In genomic region chr22:38699143-38699542, GRCh38 we compare ENCODE assay signal across 10 cellular contexts. TPM values are rescaled to one million over a fixed set of nuclear protein-coding genes. Genes with fewer than 3 reads are reported as not detected.
DNase-seq lines count a peak whose midpoint lies in the region; ATAC-seq, FAIRE-seq and TF ChIP-seq lines count a peak whose summit lies in the region.
"Had no signal": no experiment of that assay in that cellular context is flagged by ENCODE, and none has a peak within 500 bp of the region (broad histone marks: within the 10 kb centered on the region; RNA-seq: fewer than 3 reads in every experiment).

No MANE protein-coding gene starts in this region.

- H3K23ac ChIP-seq in mesenchymal stem cell (ENCODE audit: low read length in 2 of 2) = no peak overlapping the region

- no peaks in the 10 kb centered on the region for H3K27me3 Mint-ChIP-seq in activated naive CD4-positive, alpha-beta T cell treated with anti-CD3 and anti-CD28 coated beads, Interleukin-2, amount 50 U/mL, for 24 hours

- peak overlapping the region; percentile 93 for H3K4me3 Mint-ChIP-seq in activated naive CD4-positive, alpha-beta T cell treated with anti-CD3 and anti-CD28 coated beads, Interleukin-2, amount 50 U/mL, for 24 hours

- TF ChIP-seq RAD21 in K562 (CRISPR knock-in tag; conservative IDR thresholded peaks at IDR 0.05 in 1 of 2, IDR thresholded peaks at IDR 0.05 in 1 of 2) = no peak

- no peak overlapping the region for H2BK120ac ChIP-seq in mesenchymal stem cell (ENCODE audit: low read depth, low read length)

- no peak overlapping the region for H3K4ac ChIP-seq in mesenchymal stem cell (ENCODE audit: low read depth in 1 of 2, low read length in 2 of 2)

- H3K79me2 ChIP-seq in K562 (ENCODE audit: control insufficient read depth, insufficient read depth, low read length) = peaks cover 65% of the 10 kb centered on the region

- H3K27ac Mint-ChIP-seq in activated naive CD4-positive, alpha-beta T cell treated with anti-CD3 and anti-CD28 coated beads, Interleukin-2, amount 50 U/mL, for 24 hours = peak overlapping the region; percentile 97

- H2BK15ac ChIP-seq in mesenchymal stem cell (ENCODE audit: low read depth, poor library complexity, severe bottlenecking) = no peak overlapping the region

- DNase-seq in activated naive CD4-positive, alpha-beta T cell (lab: John Stamatoyannopoulos, UW) = no peak
- DNase-seq in K562 (ENCODE audit: extremely low read depth in 1 of 4, low spot score in 3 of 4) (no peak), mesenchymal stem cell (no peak), NCI-H446 (lab: John Stamatoyannopoulos, UW) (no peak)
- DNase-seq: cortex of kidney, DMS 273 treated with DMSO at 0.1 percent for 48 hours had no signal

- H4K91ac ChIP-seq in mesenchymal stem cell (ENCODE audit: low read length) = no peak overlapping the region

- in situ Hi-C loops in K562 (cut with MboI) = no loop called here

- H3K36me3 Mint-ChIP-seq in activated naive CD4-positive, alpha-beta T cell treated with anti-CD3 and anti-CD28 coated beads, Interleukin-2, amount 50 U/mL, for 24 hours = peaks cover 8% of the 10 kb centered on the region

- H4K8ac ChIP-seq in mesenchymal stem cell (ENCODE audit: low read length) = no peak overlapping the region

- 3% methylated on average over 5 of the region's 5 CpGs for WGBS in K562 (ENCODE audit: insufficient coverage, low coverage, missing lambda C conversion rate)
- WGBS in mesenchymal stem cell = 88% methylated on average over 5 of the region's 5 CpGs
- WGBS in urinary bladder = 41% methylated on average over 5 of the region's 5 CpGs

- H3K9me1 ChIP-seq in K562 (ENCODE audit: control insufficient read depth, insufficient read depth, low read length) = peaks cover 2% of the 10 kb centered on the region

- H3K4me3 ChIP-seq in K562 (peak overlapping the region; percentile 89), mesenchymal stem cell (ENCODE audit: insufficient read depth in 1 of 2, low read depth in 1 of 2, low read length in 2 of 2) (peak overlapping the region in 1 of 2 experiments; percentile 89), urinary bladder (ENCODE audit: low read depth, low read length) (peak overlapping the region; percentile 12)

- TF ChIP-seq CTCF in K562 (IDR thresholded peaks at IDR 0.05 in 2 of 3, conservative IDR thresholded peaks at IDR 0.05 in 1 of 3; ENCODE audit: insufficient read depth in 2 of 3, low read depth in 1 of 3, low read length in 3 of 3) = no peak

- no peak overlapping the region for H2BK12ac ChIP-seq in mesenchymal stem cell (ENCODE audit: low read length in 2 of 2)

- no peaks in the 10 kb centered on the region for H3K9me3 Mint-ChIP-seq in activated naive CD4-positive, alpha-beta T cell treated with anti-CD3 and anti-CD28 coated beads, Interleukin-2, amount 50 U/mL, for 24 hours

- TF ChIP-seq EP300 in K562 (IDR thresholded peaks at IDR 0.05; ENCODE audit: low read length) = no peak

- H2AK5ac ChIP-seq in mesenchymal stem cell (ENCODE audit: low read length, severe bottlenecking) = no peak overlapping the region

- H2AFZ ChIP-seq in K562 (ENCODE audit: low read depth, low read length) (no peak overlapping the region), mesenchymal stem cell (ENCODE audit: low read depth, low read length) (no peak overlapping the region)

- H3K18ac ChIP-seq in mesenchymal stem cell (ENCODE audit: low read depth in 1 of 2, low read length in 2 of 2) = no peak overlapping the region

- no peak overlapping the region for H3K14ac ChIP-seq in mesenchymal stem cell (ENCODE audit: low read length in 2 of 2)

- intact Hi-C loops in K562 (cut with micrococcal nuclease) = no loop called here

- POLR2A ChIA-PET in K562 (lab: Yijun Ruan, JAX) = interaction anchor here (0.6 to 1.5 kb wide), 7 partner anchors 11 to 824 kb away, joined by 3 to 9 read pairs (median 3); partner anchors contain the start of gene TOMM22

- H2BK5ac ChIP-seq in mesenchymal stem cell (ENCODE audit: low read depth, low read length, poor library complexity, severe bottlenecking) = no peak overlapping the region

- H3K79me1 ChIP-seq in mesenchymal stem cell (replicated peaks; ENCODE audit: low read length, poor library complexity, severe bottlenecking) = peaks cover 4% of the 10 kb centered on the region

- ATAC-seq in K562 (no peak), HG02623 (IDR thresholded peaks at IDR 0.05; ENCODE audit: unreplicated experiment) (no peak)
- ATAC-seq in activated CD4-positive, CD25-positive, alpha-beta regulatory T cell treated with anti-CD3 and anti-CD28 coated beads, Interleukin-2, amount 50 U/mL, for 24 hours = no peak

- H3K27me3 ChIP-seq in K562 (ENCODE audit: control insufficient read depth in 2 of 2, insufficient read depth in 2 of 2, low read length in 2 of 2) (no peaks in the 10 kb centered on the region), mesenchymal stem cell (ENCODE audit: control insufficient read depth in 1 of 2, insufficient read depth in 1 of 2, low read length in 2 of 2) (no peaks in the 10 kb centered on the region)

- BruUV-seq in K562 (replicated peaks; lab: Mats Ljungman, UMichigan) = no TSS peak

- H3K9me3 ChIP-seq in K562 (replicated peaks; ENCODE audit: control insufficient read depth, insufficient read depth, low read depth, low read length) (no peaks in the 10 kb centered on the region), mesenchymal stem cell (ENCODE audit: control insufficient read depth, low read length) (no peaks in the 10 kb centered on the region)

- no peaks in the 10 kb centered on the region; the same call in 1 of the 2 replicates for H4K20me1 ChIP-seq in K562 (replicated peaks; ENCODE audit: control insufficient read depth, insufficient read depth, low read length)

- H3K9ac ChIP-seq in K562 (ENCODE audit: insufficient read depth in 1 of 2, low read depth in 2 of 2, low read length in 2 of 2) (peak overlapping the region in 1 of 2 experiments; percentile 86; a peak in 2 of 4 replicates), mesenchymal stem cell (ENCODE audit: low read length) (peak overlapping the region; percentile 98)

- FAIRE-seq in K562 (lab: Jason Lieb, UNC) = no peak

- H3K4me1 ChIP-seq in K562 (replicated peaks in 1 of 2; ENCODE audit: control insufficient read depth in 2 of 2, insufficient read depth in 2 of 2, low read length in 2 of 2) (peaks cover 43 to 46% of the 10 kb centered on the region in 2 experiments; a peak in 4 of 5 replicates), mesenchymal stem cell (ENCODE audit: control insufficient read depth, insufficient read depth, low read depth, low read length) (peaks cover 18% of the 10 kb centered on the region), urinary bladder (ENCODE audit: insufficient read depth) (no peaks in the 10 kb centered on the region)

- CTCF ChIA-PET in K562 (lab: Yijun Ruan, JAX; ENCODE audit: low intra/inter-chr PET ratio) = no interaction called here

- peaks cover 69% of the 10 kb centered on the region for H3K4me1 Mint-ChIP-seq in activated naive CD4-positive, alpha-beta T cell treated with anti-CD3 and anti-CD28 coated beads, Interleukin-2, amount 50 U/mL, for 24 hours

- peak overlapping the region; percentile 83 for H3K4me2 ChIP-seq in K562 (ENCODE audit: insufficient read depth, low read length)
- H3K4me2 ChIP-seq in mesenchymal stem cell (ENCODE audit: low read length, poor library complexity, severe bottlenecking) = peak overlapping the region; percentile 76

- peak overlapping the region; percentile 89 for H3K27ac ChIP-seq in K562 (ENCODE audit: extremely low read depth, low read depth, low read length)
- H3K27ac ChIP-seq in mesenchymal stem cell (ENCODE audit: low read length, poor library complexity, severe bottlenecking) = no peak overlapping the region
- H3K27ac ChIP-seq in urinary bladder (ENCODE audit: low read depth) = peak overlapping the region; percentile 29

- no peak for TF ChIP-seq POLR2A in K562 (conservative IDR thresholded peaks at IDR 0.05)

- H3K36me3 ChIP-seq in K562 (ENCODE audit: control insufficient read depth, insufficient read depth, low read length) (peaks cover 30% of the 10 kb centered on the region), mesenchymal stem cell (ENCODE audit: control insufficient read depth in 1 of 2, insufficient read depth in 2 of 2, low read depth in 1 of 2, low read length in 2 of 2) (peaks cover 0 to 21% of the 10 kb centered on the region in 2 experiments), urinary bladder (ENCODE audit: insufficient read depth) (no peaks in the 10 kb centered on the region)

RNA-seq across cellular contexts. Expression of gene JOSD1, which starts 1.6 kb away (rescaled TPM):
- 36.0 and 46.4 TPM in 2 replicates for total RNA-seq in K562 (2011; cell fraction: chromatin; rRNA removed; ENCODE audit: low replicate concordance)
- 31.5 and 32.4 TPM in 2 replicates for total RNA-seq in K562 (2011; cell fraction: nucleolus; rRNA removed)
- total RNA-seq in K562 (2011; cell fraction: nucleoplasm; rRNA removed) = 31.9 and 36.6 TPM in 2 replicates
- total RNA-seq in K562 (2014; rRNA removed) (28.0 and 33.9 TPM in 2 replicates), K562 (2014; rRNA removed; fragmentation: Illumina TruSeq; extraction: Trizol) (30.0 and 30.4 TPM in 2 replicates), K562 (2015; rRNA removed; fragmentation: Illumina TruSeq; extraction: Trizol) (26.0 and 26.7 TPM in 2 replicates), K562 (2021) (36.7 and 39.1 TPM in 2 replicates), urinary bladder (40.2 TPM)
- polyA plus RNA-seq in K562 (2011; rRNA removed) (31.6 and 31.8 TPM in 2 replicates), K562 (2014; fragmentation: Illumina TruSeq; extraction: Trizol) (33.0 and 34.1 TPM in 2 replicates), K562 (2014; fragmentation: Nextera tagmentation; extraction: Ambion mirVana) (1 to 10 TPM; 8.9 to 9.5 TPM), K562 (2014; rRNA removed) (30.4 and 30.7 TPM in 2 replicates), urinary bladder (43.9 TPM)
- polyA plus RNA-seq in K562 (2011; cell fraction: cytosol; rRNA removed) = 34.7 and 36.9 TPM in 2 replicates
- polyA plus RNA-seq in K562 (2011; cell fraction: nucleus; rRNA removed) = 35.2 and 39.9 TPM in 2 replicates
- 25.7 and 27.9 TPM in 2 replicates for polyA plus RNA-seq in K562 (2012)
- 19.3 and 25.4 TPM in 2 replicates for polyA minus RNA-seq in K562 (2011; rRNA and poly(A)+ RNA removed)
- polyA minus RNA-seq in K562 (2011; cell fraction: cytosol; rRNA and poly(A)+ RNA removed) = 19.6 and 27.1 TPM in 2 replicates
- 9.8 and 16.9 TPM in 2 replicates for polyA minus RNA-seq in K562 (2011; cell fraction: nucleus; rRNA and poly(A)+ RNA removed)
- 34.6 TPM for polyA plus RNA-seq in mesenchymal stem cell (2013, experiment 1 of 2)
- 31.7 TPM for polyA plus RNA-seq in mesenchymal stem cell (2013, experiment 2 of 2)

RNA-seq across cellular contexts. Expression of gene GTPBP1, which starts 6.6 kb away (rescaled TPM):
- 178 and 289 TPM in 2 replicates for total RNA-seq in K562 (2011; cell fraction: chromatin; rRNA removed; ENCODE audit: low replicate concordance)
- total RNA-seq in K562 (2011; cell fraction: nucleolus; rRNA removed) = 122 and 125 TPM in 2 replicates
- total RNA-seq in K562 (2011; cell fraction: nucleoplasm; rRNA removed) = 108 and 125 TPM in 2 replicates
- total RNA-seq in K562 (2014; rRNA removed) (24.4 and 25.0 TPM in 2 replicates), K562 (2014; rRNA removed; fragmentation: Illumina TruSeq; extraction: Trizol) (14.5 and 17.5 TPM in 2 replicates), K562 (2015; rRNA removed; fragmentation: Illumina TruSeq; extraction: Trizol) (15.9 and 16.0 TPM in 2 replicates), K562 (2021) (43.0 and 53.2 TPM in 2 replicates), urinary bladder (30.8 TPM)
- polyA plus RNA-seq in K562 (2011; rRNA removed) (23.3 and 38.4 TPM in 2 replicates), K562 (2014; fragmentation: Illumina TruSeq; extraction: Trizol) (30.6 and 38.6 TPM in 2 replicates), K562 (2014; fragmentation: Nextera tagmentation; extraction: Ambion mirVana) (under 1 TPM; 0.83 to 0.95 TPM), K562 (2014; rRNA removed) (30.9 and 32.6 TPM in 2 replicates), urinary bladder (27.8 TPM)
- 17.9 and 20.7 TPM in 2 replicates for polyA plus RNA-seq in K562 (2011; cell fraction: cytosol; rRNA removed)
- 79.8 and 120 TPM in 2 replicates for polyA plus RNA-seq in K562 (2011; cell fraction: nucleus; rRNA removed)
- polyA plus RNA-seq in K562 (2012) = 22.5 and 29.8 TPM in 2 replicates
- polyA minus RNA-seq in K562 (2011; rRNA and poly(A)+ RNA removed) = 57.9 and 59.7 TPM in 2 replicates
- 24.3 and 38.6 TPM in 2 replicates for polyA minus RNA-seq in K562 (2011; cell fraction: cytosol; rRNA and poly(A)+ RNA removed)
- polyA minus RNA-seq in K562 (2011; cell fraction: nucleus; rRNA and poly(A)+ RNA removed) = 57.2 and 62.2 TPM in 2 replicates
- 14.9 TPM for polyA plus RNA-seq in mesenchymal stem cell (2013, experiment 1 of 2)
- polyA plus RNA-seq in mesenchymal stem cell (2013, experiment 2 of 2) = 13.6 TPM

RNA-seq across cellular contexts. Expression of gene TOMM22, which starts 17.4 kb away (rescaled TPM):
- total RNA-seq in K562 (2011; cell fraction: chromatin; rRNA removed; ENCODE audit: low replicate concordance) = 7.9 and 9.6 TPM in 2 replicates
- total RNA-seq in K562 (2011; cell fraction: nucleolus; rRNA removed) = 13.2 and 14.2 TPM in 2 replicates
- 17.9 and 24.1 TPM in 2 replicates for total RNA-seq in K562 (2011; cell fraction: nucleoplasm; rRNA removed)
- total RNA-seq in K562 (2014; rRNA removed) (73.8 and 92.1 TPM in 2 replicates), K562 (2014; rRNA removed; fragmentation: Illumina TruSeq; extraction: Trizol) (78.6 and 87.9 TPM in 2 replicates), K562 (2015; rRNA removed; fragmentation: Illumina TruSeq; extraction: Trizol) (76.2 and 82.8 TPM in 2 replicates), K562 (2021) (101 and 108 TPM in 2 replicates), urinary bladder (34.4 TPM)
- polyA plus RNA-seq in K562 (2011; rRNA removed) (46.9 and 49.6 TPM in 2 replicates), K562 (2014; fragmentation: Illumina TruSeq; extraction: Trizol) (97.6 and 101 TPM in 2 replicates), K562 (2014; fragmentation: Nextera tagmentation; extraction: Ambion mirVana) (10 to 100 TPM; 25.8 to 36.3 TPM), K562 (2014; rRNA removed) (58.3 and 59.8 TPM in 2 replicates), urinary bladder (35.8 TPM)
- polyA plus RNA-seq in K562 (2011; cell fraction: cytosol; rRNA removed) = 26.6 and 63.0 TPM in 2 replicates
- polyA plus RNA-seq in K562 (2011; cell fraction: nucleus; rRNA removed) = 11.8 and 22.9 TPM in 2 replicates
- 35.2 and 85.7 TPM in 2 replicates for polyA plus RNA-seq in K562 (2012)
- polyA minus RNA-seq in K562 (2011; rRNA and poly(A)+ RNA removed) = 32.7 and 35.9 TPM in 2 replicates
- polyA minus RNA-seq in K562 (2011; cell fraction: cytosol; rRNA and poly(A)+ RNA removed) = 19.9 and 33.9 TPM in 2 replicates
- polyA minus RNA-seq in K562 (2011; cell fraction: nucleus; rRNA and poly(A)+ RNA removed) = 4.8 and 9.8 TPM in 2 replicates
- 43.9 TPM for polyA plus RNA-seq in mesenchymal stem cell (2013, experiment 1 of 2)
- polyA plus RNA-seq in mesenchymal stem cell (2013, experiment 2 of 2) = 43.6 TPM

RNA-seq across cellular contexts. Expression of gene CBY1, which starts 42.7 kb away (rescaled TPM):
- 26.3 and 29.9 TPM in 2 replicates for total RNA-seq in K562 (2011; cell fraction: chromatin; rRNA removed; ENCODE audit: low replicate concordance)
- 16.3 and 20.8 TPM in 2 replicates for total RNA-seq in K562 (2011; cell fraction: nucleolus; rRNA removed)
- total RNA-seq in K562 (2011; cell fraction: nucleoplasm; rRNA removed) = 21.4 and 23.0 TPM in 2 replicates
- 7.8 and 8.8 TPM in 2 replicates for total RNA-seq in K562 (2014; rRNA removed)
- 8.2 and 8.9 TPM in 2 replicates for total RNA-seq in K562 (2014; rRNA removed; fragmentation: Illumina TruSeq; extraction: Trizol)
- 5.4 and 5.7 TPM in 2 replicates for total RNA-seq in K562 (2015; rRNA removed; fragmentation: Illumina TruSeq; extraction: Trizol)
- total RNA-seq in K562 (2021) = 7.8 and 8.6 TPM in 2 replicates
- polyA plus RNA-seq in K562 (2011; rRNA removed) = 17.0 and 18.4 TPM in 2 replicates
- polyA plus RNA-seq in K562 (2011; cell fraction: cytosol; rRNA removed) = 12.4 and 16.3 TPM in 2 replicates
- 15.0 and 16.4 TPM in 2 replicates for polyA plus RNA-seq in K562 (2011; cell fraction: nucleus; rRNA removed)
- 11.5 and 16.0 TPM in 2 replicates for polyA plus RNA-seq in K562 (2012)
- 12.2 and 14.3 TPM in 2 replicates for polyA plus RNA-seq in K562 (2014; fragmentation: Illumina TruSeq; extraction: Trizol)
- 10 to 100 TPM; 15.4 to 19.7 TPM for polyA plus RNA-seq in K562 (2014; fragmentation: Nextera tagmentation; extraction: Ambion mirVana)
- polyA plus RNA-seq in K562 (2014; rRNA removed) = 10.8 and 15.5 TPM in 2 replicates
- polyA minus RNA-seq in K562 (2011; rRNA and poly(A)+ RNA removed) = 9.4 and 11.2 TPM in 2 replicates
- polyA minus RNA-seq in K562 (2011; cell fraction: cytosol; rRNA and poly(A)+ RNA removed) = 3.5 and 4.3 TPM in 2 replicates
- polyA minus RNA-seq in K562 (2011; cell fraction: nucleus; rRNA and poly(A)+ RNA removed) = 4.2 and 9.3 TPM in 2 replicates
- 32.4 TPM for polyA plus RNA-seq in mesenchymal stem cell (2013, experiment 1 of 2)
- polyA plus RNA-seq in mesenchymal stem cell (2013, experiment 2 of 2) = 32.0 TPM
- 17.0 TPM for total RNA-seq in urinary bladder
- polyA plus RNA-seq in urinary bladder = 63.5 TPM

RNA-seq across cellular contexts. Expression of gene FAM227A, which starts 43.0 kb away (rescaled TPM):
- total RNA-seq in K562 (2011; cell fraction: chromatin; rRNA removed; ENCODE audit: low replicate concordance) = 9.9 and 17.1 TPM in 2 replicates
- total RNA-seq in K562 (2011; cell fraction: nucleolus; rRNA removed) = 4.3 and 6.5 TPM in 2 replicates
- total RNA-seq in K562 (2011; cell fraction: nucleoplasm; rRNA removed) = 3.7 and 5.1 TPM in 2 replicates
- total RNA-seq in K562 (2014; rRNA removed) (0.54 and 0.73 TPM in 2 replicates), K562 (2014; rRNA removed; fragmentation: Illumina TruSeq; extraction: Trizol) (0.80 and 0.91 TPM in 2 replicates), K562 (2015; rRNA removed; fragmentation: Illumina TruSeq; extraction: Trizol) (0.57 and 0.83 TPM in 2 replicates), K562 (2021) (1.2 and 1.4 TPM in 2 replicates), urinary bladder (4.9 TPM)
- polyA plus RNA-seq in K562 (2011; rRNA removed) (1.5 and 2.2 TPM in 2 replicates), K562 (2014; fragmentation: Illumina TruSeq; extraction: Trizol) (0.55 and 0.64 TPM in 2 replicates), K562 (2014; fragmentation: Nextera tagmentation; extraction: Ambion mirVana) (under 1 TPM; 0.10 to 0.31 TPM), K562 (2014; rRNA removed) (0.89 and 0.94 TPM in 2 replicates), urinary bladder (0.48 TPM)
- polyA plus RNA-seq in K562 (2011; cell fraction: cytosol; rRNA removed) = 0.39 and 0.75 TPM in 2 replicates
- 4.7 and 5.3 TPM in 2 replicates for polyA plus RNA-seq in K562 (2011; cell fraction: nucleus; rRNA removed)
- 0.48 and 0.62 TPM in 2 replicates for polyA plus RNA-seq in K562 (2012)
- polyA minus RNA-seq in K562 (2011; rRNA and poly(A)+ RNA removed) = 0.81 and 1.9 TPM in 2 replicates
- 0.67 and 0.82 TPM in 2 replicates for polyA minus RNA-seq in K562 (2011; cell fraction: cytosol; rRNA and poly(A)+ RNA removed)
- polyA minus RNA-seq in K562 (2011; cell fraction: nucleus; rRNA and poly(A)+ RNA removed) = 3.9 and 6.9 TPM in 2 replicates
- polyA plus RNA-seq in mesenchymal stem cell (2013, experiment 1 of 2) = 1.1 TPM
- 0.56 TPM for polyA plus RNA-seq in mesenchymal stem cell (2013, experiment 2 of 2)
